8 cellular contexts compared by ENCODE assay signal in genomic region chr5:179668404-179668803, GRCh38. TPM values are rescaled to one million over a fixed set of nuclear protein-coding genes. Genes with fewer than 3 reads are reported as not detected.
DNase-seq lines count a peak whose midpoint lies in the region; ATAC-seq and TF ChIP-seq lines count a peak whose summit lies in the region.

No MANE protein-coding gene starts in this region.

- H3K9me3 Mint-ChIP-seq in progenitor cell of endocrine pancreas (ENCODE audit: low read depth) = no peaks in the 10 kb centered on the region

- TF ChIP-seq CTCF in foreskin fibroblast (IDR thresholded peaks at IDR 0.05; ENCODE audit: low read depth, low read length) (peak; percentile 90), progenitor cell of endocrine pancreas (IDR thresholded peaks at IDR 0.05; ENCODE audit: unreplicated experiment) (peak; percentile 76)

- H3K4me3 Mint-ChIP-seq in progenitor cell of endocrine pancreas (ENCODE audit: low read depth) = no peak overlapping the region

- no peak overlapping the region for H3K27ac Mint-ChIP-seq in progenitor cell of endocrine pancreas

- no peak overlapping the region for H3K4me3 ChIP-seq in foreskin fibroblast (ENCODE audit: low read depth in 1 of 2, low read length in 2 of 2)

- H3K4me1 Mint-ChIP-seq in progenitor cell of endocrine pancreas (ENCODE audit: low read depth) = no peaks in the 10 kb centered on the region

- intact Hi-C loops in Right ventricle myocardium inferior (cut with DNase I) = no loop called here
- intact Hi-C loops in cardiac septum (cut with DNase I) = no loop called here

- no peak for DNase-seq in Right ventricle myocardium inferior (ENCODE audit: missing footprints)
- no peak for DNase-seq in cardiac septum (ENCODE audit: low spot score)
- peak; percentile 84 for DNase-seq in NAMALWA (ENCODE audit: low spot score)
- peak; percentile 22 for DNase-seq in activated T-cell treated with anti-CD3 and anti-CD28 coated beads for 48 hours (ENCODE audit: low read depth)
- DNase-seq in foreskin fibroblast = peak; percentile 38 to 74
- DNase-seq in progenitor cell of endocrine pancreas (ENCODE audit: low spot score, unreplicated experiment) = no peak
- no peak for DNase-seq in NCI-H2196 treated with DMSO at 0.1 percent for 48 hours (lab: John Stamatoyannopoulos, UW; ENCODE audit: unreplicated experiment)

- no peaks in the 10 kb centered on the region for H3K27me3 Mint-ChIP-seq in progenitor cell of endocrine pancreas

- H3K36me3 Mint-ChIP-seq in progenitor cell of endocrine pancreas (ENCODE audit: insufficient read depth) = peaks cover 9% of the 10 kb centered on the region

- ATAC-seq in Right ventricle myocardium inferior (peak; percentile 31), HG03460 (IDR thresholded peaks at IDR 0.05; ENCODE audit: unreplicated experiment) (no peak)

RNA-seq across cellular contexts. Expression of gene CBY3, which starts 12.4 kb away (rescaled TPM):
- total RNA-seq in Right ventricle myocardium inferior (not detected), cardiac septum (not detected), progenitor cell of endocrine pancreas (not detected in 2 replicates)

RNA-seq across cellular contexts. Expression of gene CANX, which starts 30.4 kb away (rescaled TPM):
- total RNA-seq in Right ventricle myocardium inferior (504 TPM), cardiac septum (542 TPM), progenitor cell of endocrine pancreas (571 and 574 TPM in 2 replicates)

RNA-seq across cellular contexts. Expression of gene HNRNPH1, which starts 44.9 kb away (rescaled TPM):
- total RNA-seq in Right ventricle myocardium inferior = 218 TPM
- 222 TPM for total RNA-seq in cardiac septum
- total RNA-seq in progenitor cell of endocrine pancreas = 1,377 and 1,392 TPM in 2 replicates

Comparison
In these comparisons a context has a peak if more than half of its experiments do, and no peak if none do; other contexts are left out.
1. DNase-seq: peak in NAMALWA (single experiment), activated T-cell treated with anti-CD3 and anti-CD28 coated beads for 48 hours (single experiment) and foreskin fibroblast (2 of 2); none in Right ventricle myocardium inferior (single experiment), cardiac septum (single experiment), progenitor cell of endocrine pancreas (single experiment) and NCI-H2196 treated with DMSO at 0.1 percent for 48 hours (single experiment).